ENCODE assay signal across 2 cellular contexts in the genomic region with DNA sequence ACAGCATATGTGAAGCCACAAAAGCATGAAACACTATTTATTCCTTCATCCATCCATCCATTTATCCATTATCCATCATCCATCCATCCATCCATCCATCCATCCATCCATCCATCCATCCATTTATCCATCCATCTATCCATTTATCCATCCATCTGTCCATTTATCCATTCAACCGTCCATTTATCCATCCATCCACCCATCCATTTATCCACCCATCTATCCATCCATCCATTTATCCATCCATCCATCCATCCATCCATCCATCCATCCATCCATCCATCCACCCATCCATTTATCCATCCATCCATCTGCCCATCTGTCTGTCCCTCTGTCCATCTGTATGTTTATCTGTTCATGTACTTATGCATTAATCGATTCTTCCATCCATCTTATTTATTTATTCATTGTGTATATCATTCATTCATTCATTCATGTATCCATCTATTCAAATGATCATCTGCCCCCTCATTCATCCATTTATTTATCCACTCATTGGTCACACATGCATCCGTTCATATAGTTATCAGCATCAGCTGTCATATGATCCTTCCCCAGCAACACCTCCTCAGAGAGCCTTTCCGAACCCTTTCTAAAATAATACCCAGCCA.
A peak's percentile ranks its signal among the peaks of the same experiment; 100 is the strongest.
TF ChIP-seq lines count a peak whose summit lies in the region.

No MANE protein-coding gene starts in this region.

TF ChIP-seq in HEK293, 187 proteins besides CTCF, POLR2A, EP300 and RAD21 (continued from another document):
- TF ChIP-seq, protein P1, sequence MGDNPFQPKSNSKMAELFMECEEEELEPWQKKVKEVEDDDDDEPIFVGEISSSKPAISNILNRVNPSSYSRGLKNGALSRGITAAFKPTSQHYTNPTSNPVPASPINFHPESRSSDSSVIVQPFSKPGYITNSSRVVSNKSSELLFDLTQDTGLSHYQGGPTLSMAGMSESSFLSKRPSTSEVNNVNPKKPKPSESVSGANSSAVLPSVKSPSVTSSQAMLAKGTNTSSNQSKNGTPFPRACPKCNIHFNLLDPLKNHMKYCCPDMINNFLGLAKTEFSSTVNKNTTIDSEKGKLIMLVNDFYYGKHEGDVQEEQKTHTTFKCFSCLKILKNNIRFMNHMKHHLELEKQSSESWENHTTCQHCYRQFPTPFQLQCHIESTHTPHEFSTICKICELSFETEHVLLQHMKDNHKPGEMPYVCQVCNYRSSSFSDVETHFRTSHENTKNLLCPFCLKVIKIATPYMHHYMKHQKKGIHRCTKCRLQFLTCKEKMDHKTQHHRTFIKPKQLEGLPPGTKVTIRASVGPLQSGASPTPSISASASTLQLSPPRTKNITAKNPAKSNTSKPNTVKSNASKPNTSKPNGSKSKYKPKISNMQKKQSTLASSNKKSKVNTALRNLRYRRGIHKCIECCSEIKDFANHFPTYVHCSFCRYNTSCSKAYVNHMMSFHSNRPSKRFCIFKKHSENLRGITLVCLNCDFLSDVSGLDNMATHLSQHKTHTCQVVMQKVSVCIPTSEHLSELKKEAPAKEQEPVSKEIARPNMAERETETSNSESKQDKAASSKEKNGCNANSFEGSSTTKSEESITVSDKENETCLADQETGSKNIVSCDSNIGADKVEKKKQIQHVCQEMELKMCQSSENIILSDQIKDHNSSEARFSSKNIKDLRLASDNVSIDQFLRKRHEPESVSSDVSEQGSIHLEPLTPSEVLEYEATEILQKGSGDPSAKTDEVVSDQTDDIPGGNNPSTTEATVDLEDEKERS (tag by site-specific recombination; IDR thresholded peaks at IDR 0.05): no peak
- TF ChIP-seq ZBTB17 (tag by site-specific recombination; IDR thresholded peaks at IDR 0.05): peak; percentile 100
TF ChIP-seq in HEK293: peak in this region for 2.

TF ChIP-seq in H1, 55 proteins besides CTCF, POLR2A, EP300 and RAD21 (continued from another document):
- TF ChIP-seq SP2 (IDR thresholded peaks at IDR 0.05; ENCODE audit: low read length): no peak
- TF ChIP-seq FOSL1 (IDR thresholded peaks at IDR 0.05; ENCODE audit: insufficient read depth, low read depth, low read length): no peak
- no peak for TF ChIP-seq ASH2L (IDR thresholded peaks at IDR 0.05; ENCODE audit: low read length)
- no peak for TF ChIP-seq BACH1 (IDR thresholded peaks at IDR 0.05; ENCODE audit: low read length)
- no peak for TF ChIP-seq CTBP2 (IDR thresholded peaks at IDR 0.05; ENCODE audit: borderline replicate concordance, insufficient read depth, insufficient read length, low read length)
- TF ChIP-seq NANOG (IDR thresholded peaks at IDR 0.05; ENCODE audit: insufficient read depth, low read depth, low read length, poor library complexity, severe bottlenecking): no peak
- TF ChIP-seq POLR2AphosphoS5 (IDR thresholded peaks at IDR 0.05; ENCODE audit: low read depth, low read length): no peak
